22 cellular contexts compared by ENCODE assay signal in the genomic region with DNA sequence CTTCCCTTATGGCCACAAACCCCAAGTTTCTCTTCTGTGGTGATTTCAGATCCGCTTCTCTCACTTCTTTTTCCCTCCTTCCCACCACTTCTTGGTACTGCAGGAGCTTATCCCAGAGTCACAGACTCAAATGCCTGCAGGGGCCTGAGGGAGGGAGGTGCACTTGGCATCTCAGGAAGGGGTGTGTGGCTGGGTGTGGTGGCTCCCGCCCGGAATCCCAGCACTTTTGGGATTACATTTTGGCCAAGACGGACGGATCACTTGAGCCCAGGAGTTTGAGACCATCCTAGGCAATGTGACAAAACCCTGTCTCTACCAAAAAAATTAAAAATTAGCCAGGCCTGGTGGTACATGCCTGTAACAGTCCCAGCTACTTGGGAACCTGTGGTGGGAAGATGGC. TPM values are rescaled to one million over a fixed set of nuclear protein-coding genes. Genes with fewer than 3 reads are reported as not detected.
"Had no signal": no experiment of that assay in that cellular context is flagged by ENCODE, and none has a peak within 500 bp of the region (broad histone marks: within the 10 kb centered on the region; RNA-seq: fewer than 3 reads in every experiment).

No MANE protein-coding gene starts in this region.

- H3K4me3 ChIP-seq: lung had no signal

- H3K9me3 Mint-ChIP-seq: activated naive CD8-positive, alpha-beta T cell treated with anti-CD3 and anti-CD28 coated beads for 36 hours; activated T-cell treated with anti-CD3 and anti-CD28 coated beads, Interleukin-2, amount 50 U/mL, for 72 hours; mesothelial cell of epicardium; natural killer cell treated with Interleukin-12 subunit alpha and Interleukin-12 subunit beta and Interleukin-15 and Interleukin-18, amount 100 ng/mL, for 72 hours; stimulated activated naive CD8-positive, alpha-beta T cell treated with anti-CD3 and anti-CD28 coated beads, Interleukin-15, Interleukin-2, amounts not matched to agents 100 ng/mL and 50 ng/mL, for 24 hours had no signal

- H3K27me3 Mint-ChIP-seq: activated naive CD8-positive, alpha-beta T cell treated with anti-CD3 and anti-CD28 coated beads for 36 hours; natural killer cell treated with Interleukin-12 subunit alpha and Interleukin-12 subunit beta and Interleukin-15 and Interleukin-18, amount 100 ng/mL, for 72 hours; stimulated activated naive CD8-positive, alpha-beta T cell treated with anti-CD3 and anti-CD28 coated beads, Interleukin-15, Interleukin-2, amounts not matched to agents 100 ng/mL and 50 ng/mL, for 24 hours had no signal

- DNase-seq: activated CD4-positive, alpha-beta T cell treated with anti-CD3 and anti-CD28 coated beads, Interleukin-2, amount 50 U/mL, for 1 hour; activated CD4-positive, CD25-positive, alpha-beta regulatory T cell; activated CD8-positive, alpha-beta memory T cell treated with anti-CD3 and anti-CD28 coated beads, Interleukin-2, amount 50 U/mL, for 4 hours; activated gamma-delta T cell treated with Interleukin-2 at 50 U/mL for 16 hours; activated naive CD8-positive, alpha-beta T cell treated with anti-CD3 and anti-CD28 coated beads for 36 hours; activated T-cell treated with anti-CD3 and anti-CD28 coated beads, Interleukin-2, amount 50 U/mL, for 72 hours; amniotic stem cell; foreskin melanocyte; occipital lobe; stimulated activated CD4-positive, alpha-beta T cell treated with anti-CD3 and anti-CD28 coated beads, Interleukin-12 subunit alpha, Interleukin-12 subunit beta, amount 100 ng/mL, for 4 hours; stimulated activated CD4-positive, alpha-beta T cell treated with anti-CD3 and anti-CD28 coated beads, Interleukin-1b, Interleukin-23, amount 100 ng/mL, for 48 hours; stimulated activated CD8-positive, alpha-beta memory T cell treated with anti-CD3 and anti-CD28 coated beads, Interleukin-4, amount 100 ng/mL, for 48 hours; SW 1271; trophoblast cell had no signal

- ATAC-seq: activated T-cell treated with anti-CD3 and anti-CD28 coated beads, Interleukin-2, amount 50 U/mL, for 72 hours; natural killer cell treated with Interleukin-12 subunit alpha and Interleukin-12 subunit beta and Interleukin-15 and Interleukin-18, amount 100 ng/mL, for 72 hours had no signal

- H3K27ac Mint-ChIP-seq: activated naive CD8-positive, alpha-beta T cell treated with anti-CD3 and anti-CD28 coated beads for 36 hours; activated T-cell treated with anti-CD3 and anti-CD28 coated beads, Interleukin-2, amount 50 U/mL, for 72 hours had no signal

- H3K27ac ChIP-seq: epithelial cell of prostate had no signal

- H3K4me3 Mint-ChIP-seq: activated naive CD8-positive, alpha-beta T cell treated with anti-CD3 and anti-CD28 coated beads for 36 hours; activated T-cell treated with anti-CD3 and anti-CD28 coated beads, Interleukin-2, amount 50 U/mL, for 72 hours; mesothelial cell of epicardium; natural killer cell treated with Interleukin-12 subunit alpha and Interleukin-12 subunit beta and Interleukin-15 and Interleukin-18, amount 100 ng/mL, for 72 hours; stimulated activated naive CD8-positive, alpha-beta T cell treated with anti-CD3 and anti-CD28 coated beads, Interleukin-15, Interleukin-2, amounts not matched to agents 100 ng/mL and 50 ng/mL, for 24 hours had no signal

RNA-seq across cellular contexts. Expression of a gene that starts 8.0 kb away (rescaled TPM):
- total RNA-seq: chondrocyte, occipital lobe, posterior vena cava had no signal

RNA-seq across cellular contexts. Expression of a gene that starts 17.6 kb away (rescaled TPM):
- total RNA-seq: chondrocyte, dermis microvascular lymphatic vessel endothelial cell, posterior vena cava had no signal

RNA-seq across cellular contexts. Expression of a gene that starts 45.8 kb away (rescaled TPM):
- total RNA-seq: activated naive CD8-positive, alpha-beta T cell treated with anti-CD3 and anti-CD28 coated beads for 36 hours; activated T-cell treated with anti-CD3 and anti-CD28 coated beads, Interleukin-2, amount 50 U/mL, for 72 hours; chondrocyte; dermis microvascular lymphatic vessel endothelial cell; mesothelial cell of epicardium; natural killer cell treated with Interleukin-12 subunit alpha and Interleukin-12 subunit beta and Interleukin-15 and Interleukin-18, amount 100 ng/mL, for 72 hours; occipital lobe; posterior vena cava had no signal
